In the genomic region with DNA sequence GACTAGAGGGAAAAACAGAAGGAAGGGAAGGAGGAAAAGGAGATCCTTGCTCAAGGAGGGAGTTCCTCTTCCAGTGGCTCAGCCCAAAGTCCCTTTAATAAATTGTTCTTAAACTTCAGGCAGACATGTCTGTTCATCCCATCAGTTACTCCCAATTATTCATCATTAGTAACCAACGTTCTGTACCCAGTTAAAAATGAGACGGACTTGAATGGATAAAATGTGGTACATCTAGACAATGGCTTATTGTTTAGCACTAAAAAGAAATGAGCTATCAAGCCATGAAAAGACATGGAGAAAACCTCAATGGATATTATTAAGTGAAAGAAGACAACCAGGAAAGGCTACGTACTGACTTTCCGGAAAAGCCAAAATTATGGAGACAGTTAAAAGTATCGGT, we compare ENCODE assay signal across 24 cellular contexts. TPM values are rescaled to one million over a fixed set of nuclear protein-coding genes. Genes with fewer than 3 reads are reported as not detected.
DNase-seq lines count a peak whose midpoint lies in the region; ATAC-seq, FAIRE-seq and TF ChIP-seq lines count a peak whose summit lies in the region.
"Had no signal": no experiment of that assay in that cellular context is flagged by ENCODE, and none has a peak within 500 bp of the region (broad histone marks: within the 10 kb centered on the region; RNA-seq: fewer than 3 reads in every experiment).

No MANE protein-coding gene starts in this region.

- H3K4me3 Mint-ChIP-seq in activated T-cell treated with anti-CD3 and anti-CD28 coated beads, Interleukin-2, amount 50 U/mL, for 72 hours = no peak overlapping the region
- no peak overlapping the region for H3K4me3 Mint-ChIP-seq in activated T-cell treated with anti-CD3 and anti-CD28 coated beads, Interleukin-2, amount 50 U/mL, for 24 hours
- H3K4me3 Mint-ChIP-seq in progenitor cell of endocrine pancreas (ENCODE audit: low read depth) = no peak overlapping the region
- H3K4me3 Mint-ChIP-seq: B cell; CD4-positive, alpha-beta T cell; CD8-positive, alpha-beta T cell had no signal

- peaks cover 42% of the 10 kb centered on the region for H3K4me1 ChIP-seq in keratinocyte (ENCODE audit: control insufficient read depth, extremely low read depth, insufficient read depth, low read length)

- H3K9ac ChIP-seq in keratinocyte (ENCODE audit: control insufficient read depth, extremely low read depth, insufficient read depth, low read length) = no peak overlapping the region
- H3K9ac ChIP-seq: BLaER1 treated with 17β-estradiol and CSF1 and Interleukin-3, amounts not matched to agents 10 nM and 100 nM had no signal

- H4K20me1 ChIP-seq in keratinocyte (ENCODE audit: control insufficient read depth, extremely low read depth, insufficient read depth, low read length) = no peaks in the 10 kb centered on the region
- H4K20me1 ChIP-seq: BLaER1 treated with 17β-estradiol and CSF1 and Interleukin-3, amounts not matched to agents 10 nM and 100 nM had no signal

- peak overlapping the region; percentile 71 for H2AFZ ChIP-seq in keratinocyte (ENCODE audit: control insufficient read depth, low read length)

- dilution Hi-C loops in keratinocyte (cut with MboI; ENCODE audit: extremely low pct_ligation_motif_present, low sequenced_read_pairs) = no loop called here

- H3K9me1 ChIP-seq in keratinocyte (ENCODE audit: control insufficient read depth, extremely low read depth, insufficient read depth, low read length) = no peaks in the 10 kb centered on the region

- no peaks in the 10 kb centered on the region for H3K27me3 ChIP-seq in keratinocyte (ENCODE audit: control insufficient read depth, extremely low read depth, insufficient read depth, low read length)
- H3K27me3 ChIP-seq: BLaER1 treated with 17β-estradiol and CSF1 and Interleukin-3, amounts not matched to agents 10 nM and 100 nM had no signal

- peaks cover 0 to 1% of the 10 kb centered on the region in 2 donors for H3K36me3 Mint-ChIP-seq in activated T-cell treated with anti-CD3 and anti-CD28 coated beads, Interleukin-2, amount 50 U/mL, for 72 hours (ENCODE audit: insufficient read depth in 2 of 2)
- no peaks in the 10 kb centered on the region for H3K36me3 Mint-ChIP-seq in activated T-cell treated with anti-CD3 and anti-CD28 coated beads, Interleukin-2, amount 50 U/mL, for 24 hours (ENCODE audit: low read depth)
- no peaks in the 10 kb centered on the region for H3K36me3 Mint-ChIP-seq in progenitor cell of endocrine pancreas (ENCODE audit: insufficient read depth)
- H3K36me3 Mint-ChIP-seq: CD8-positive, alpha-beta T cell had no signal

- no peak overlapping the region for H3K4me3 ChIP-seq in keratinocyte (ENCODE audit: control insufficient read depth in 2 of 3, extremely low read depth in 1 of 3, insufficient read depth in 2 of 3, low read depth in 1 of 3, low read length in 3 of 3)
- H3K4me3 ChIP-seq: A549; BLaER1 treated with 17β-estradiol and CSF1 and Interleukin-3, amounts not matched to agents 10 nM and 100 nM had no signal

- peak overlapping the region; percentile 16 for H3K4me2 ChIP-seq in keratinocyte (ENCODE audit: control insufficient read depth, extremely low read depth, insufficient read depth, low read depth, low read length)
- H3K4me2 ChIP-seq: A549; BLaER1 treated with 17β-estradiol and CSF1 and Interleukin-3, amounts not matched to agents 10 nM and 100 nM had no signal

- H3K4me1 Mint-ChIP-seq in activated T-cell treated with anti-CD3 and anti-CD28 coated beads, Interleukin-2, amount 50 U/mL, for 72 hours (ENCODE audit: low read depth) = peaks cover 44% of the 10 kb centered on the region
- H3K4me1 Mint-ChIP-seq in activated T-cell treated with anti-CD3 and anti-CD28 coated beads, Interleukin-2, amount 50 U/mL, for 24 hours (ENCODE audit: low read depth) = peaks cover 22% of the 10 kb centered on the region
- peaks cover 23% of the 10 kb centered on the region for H3K4me1 Mint-ChIP-seq in progenitor cell of endocrine pancreas (ENCODE audit: low read depth)

- DNase-seq in activated T-cell treated with anti-CD3 and anti-CD28 coated beads, Interleukin-2, amount 50 U/mL, for 72 hours = no peak
- DNase-seq in activated T-cell treated with anti-CD3 and anti-CD28 coated beads, Interleukin-2, amount 50 U/mL, for 24 hours = no peak
- DNase-seq in epithelial cell of prostate (ENCODE audit: low read depth, low spot score) (no peak), keratinocyte (ENCODE audit: low read depth, low spot score) (no peak), progenitor cell of endocrine pancreas (ENCODE audit: low spot score, unreplicated experiment) (no peak), retina (no peak), GM13976 (ENCODE audit: low spot score) (no peak)
- DNase-seq: AML-193; Caco-2; Calu3; CD4-positive, alpha-beta T cell; CD8-positive, alpha-beta T cell; DMS79 treated with DMSO at 0.1 percent for 48 hours; GF-D8 had no signal

- H3K36me3 ChIP-seq in keratinocyte (ENCODE audit: control insufficient read depth in 2 of 2, extremely low read depth in 1 of 2, insufficient read depth in 2 of 2, low read length in 2 of 2) = no peaks in the 10 kb centered on the region
- H3K36me3 ChIP-seq: BLaER1 treated with 17β-estradiol and CSF1 and Interleukin-3, amounts not matched to agents 10 nM and 100 nM had no signal

- TF ChIP-seq CTCF in keratinocyte (optimal IDR thresholded peaks at IDR 0.05 in 1 of 3, IDR thresholded peaks at IDR 0.05 in 1 of 3, conservative IDR thresholded peaks at IDR 0.05 in 1 of 3; ENCODE audit: extremely low read depth in 1 of 3, insufficient read depth in 2 of 3, low read length in 3 of 3) (no peak), progenitor cell of endocrine pancreas (IDR thresholded peaks at IDR 0.05; ENCODE audit: unreplicated experiment) (no peak), GM13976 (IDR thresholded peaks at IDR 0.05; ENCODE audit: borderline replicate concordance, control extremely low read depth, extremely low read depth, insufficient read depth, missing control alignments) (no peak)

- no peaks in the 10 kb centered on the region for H3K9me3 Mint-ChIP-seq in activated T-cell treated with anti-CD3 and anti-CD28 coated beads, Interleukin-2, amount 50 U/mL, for 72 hours
- no peaks in the 10 kb centered on the region for H3K9me3 Mint-ChIP-seq in activated T-cell treated with anti-CD3 and anti-CD28 coated beads, Interleukin-2, amount 50 U/mL, for 24 hours
- no peaks in the 10 kb centered on the region for H3K9me3 Mint-ChIP-seq in progenitor cell of endocrine pancreas (ENCODE audit: low read depth)
- H3K9me3 Mint-ChIP-seq: CD4-positive, alpha-beta T cell; CD8-positive, alpha-beta T cell had no signal

- no peak for FAIRE-seq in keratinocyte (lab: Jason Lieb, UNC)
- FAIRE-seq: A549, D721Med, G401.6, GM12891, GM18507 had no signal

- H3K27me3 Mint-ChIP-seq in activated T-cell treated with anti-CD3 and anti-CD28 coated beads, Interleukin-2, amount 50 U/mL, for 72 hours (ENCODE audit: low read depth) = peaks cover 18% of the 10 kb centered on the region
- no peaks in the 10 kb centered on the region for H3K27me3 Mint-ChIP-seq in activated T-cell treated with anti-CD3 and anti-CD28 coated beads, Interleukin-2, amount 50 U/mL, for 24 hours
- H3K27me3 Mint-ChIP-seq in progenitor cell of endocrine pancreas = peaks cover 30% of the 10 kb centered on the region

- in situ Hi-C loops in GM13976 (cut with MboI; ENCODE audit: low sequenced_read_pairs, unreplicated experiment) = no loop called here

- ATAC-seq in activated T-cell treated with anti-CD3 and anti-CD28 coated beads, Interleukin-2, amount 50 U/mL, for 72 hours (replicated peaks in 1 of 2) = no peak
- no peak for ATAC-seq in GM21529 (IDR thresholded peaks at IDR 0.05; ENCODE audit: unreplicated experiment)
- ATAC-seq: A549; CD8-positive, alpha-beta T cell had no signal

- H3K27ac ChIP-seq in epithelial cell of prostate (peak overlapping the region; percentile 3), keratinocyte (ENCODE audit: control insufficient read depth, insufficient read depth, low read length) (no peak overlapping the region)
- H3K27ac ChIP-seq: 22Rv1; A549; BLaER1 treated with 17β-estradiol and CSF1 and Interleukin-3, amounts not matched to agents 10 nM and 100 nM; C4-2B had no signal

- H3K79me2 ChIP-seq in keratinocyte (ENCODE audit: control insufficient read depth, insufficient read depth, low read length) = no peaks in the 10 kb centered on the region

- H3K9me3 ChIP-seq in keratinocyte (ENCODE audit: control insufficient read depth, low read depth, low read length) = no peaks in the 10 kb centered on the region
- H3K9me3 ChIP-seq: A549 had no signal

- peak overlapping the region; percentile 25 for H3K27ac Mint-ChIP-seq in activated T-cell treated with anti-CD3 and anti-CD28 coated beads, Interleukin-2, amount 50 U/mL, for 72 hours
- H3K27ac Mint-ChIP-seq in activated T-cell treated with anti-CD3 and anti-CD28 coated beads, Interleukin-2, amount 50 U/mL, for 24 hours = no peak overlapping the region
- H3K27ac Mint-ChIP-seq in progenitor cell of endocrine pancreas = peak overlapping the region; percentile 46
- H3K27ac Mint-ChIP-seq: B cell; CD4-positive, alpha-beta T cell; CD8-positive, alpha-beta T cell had no signal

RNA-seq across cellular contexts. Expression of a gene that starts 50.8 kb away (rescaled TPM):
- total RNA-seq in activated T-cell treated with anti-CD3 and anti-CD28 coated beads, Interleukin-2, amount 50 U/mL, for 72 hours = 10 to 100 TPM; 63.3 to 69.3 TPM
- 102 to 197 TPM (median 180 TPM) in 3 replicates for polyA plus RNA-seq in keratinocyte
- 545 TPM for polyA plus RNA-seq in keratinocyte (2011; ENCODE audit: low read depth)
- 46.9 and 122 TPM in 2 replicates for polyA plus RNA-seq in keratinocyte (2011; cell fraction: cytosol; rRNA removed)
- 224 and 250 TPM in 2 replicates for polyA plus RNA-seq in keratinocyte (2011; cell fraction: nucleus; rRNA removed)
- 109 and 122 TPM in 2 replicates for polyA plus RNA-seq in keratinocyte (2012; ENCODE audit: low replicate concordance)
- polyA minus RNA-seq in keratinocyte = 157 to 338 TPM (median 294 TPM) in 3 replicates
- 91.5 TPM for polyA minus RNA-seq in keratinocyte (2011; cell fraction: cytosol; rRNA and poly(A)+ RNA removed)
- 249 and 497 TPM in 2 replicates for polyA minus RNA-seq in keratinocyte (2011; cell fraction: nucleus; rRNA and poly(A)+ RNA removed)
- total RNA-seq in progenitor cell of endocrine pancreas = 66.9 and 73.8 TPM in 2 replicates
